Comparison of ENCODE assay signal across 10 cellular contexts in the genomic region with DNA sequence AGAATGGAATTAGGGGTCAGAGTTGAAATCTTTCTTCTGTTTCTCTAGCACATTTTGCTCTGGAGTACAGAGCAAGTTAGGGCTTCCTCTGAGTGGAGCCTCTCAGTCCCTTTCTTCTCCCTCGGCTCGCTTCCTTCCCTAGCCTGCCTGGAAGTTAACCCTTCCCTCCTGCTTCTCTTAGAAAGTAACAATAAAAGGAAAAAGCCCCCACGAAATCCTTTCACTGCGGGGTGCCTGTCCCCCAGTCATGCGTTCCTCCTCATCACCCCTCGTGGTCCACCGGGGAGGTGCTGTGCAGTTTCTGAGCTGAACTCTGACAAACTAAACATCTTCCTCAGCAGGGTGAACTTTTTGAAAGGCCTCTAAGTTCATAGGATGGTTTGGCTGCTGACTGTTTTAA. TPM values are rescaled to one million over a fixed set of nuclear protein-coding genes. Genes with fewer than 3 reads are reported as not detected.
DNase-seq lines count a peak whose midpoint lies in the region; ATAC-seq and TF ChIP-seq lines count a peak whose summit lies in the region.
"Had no signal": no experiment of that assay in that cellular context is flagged by ENCODE, and none has a peak within 500 bp of the region (broad histone marks: within the 10 kb centered on the region; RNA-seq: fewer than 3 reads in every experiment).

No MANE protein-coding gene starts in this region.

- peak overlapping the region in 8 of 10 donors; percentile 22 to 74 (median 56) for H3K27ac ChIP-seq in heart right ventricle
- no peak overlapping the region for H3K27ac ChIP-seq in vagina

- WGBS in heart right ventricle, 2 donors: 25 to 33% methylated on average over 7 of the region's 7 CpGs

- H3K4me1 Mint-ChIP-seq in mesothelial cell of epicardium: peaks cover 46% of the 10 kb centered on the region

- ATAC-seq in heart right ventricle: peak in 1 of 8 donors; percentile 15
- ATAC-seq in left cardiac atrium: no peak
- no peak for ATAC-seq in GM21381 (IDR thresholded peaks at IDR 0.05; ENCODE audit: unreplicated experiment)

- TF ChIP-seq CTCF in heart right ventricle (IDR thresholded peaks at IDR 0.05) (no peak), astrocyte of the cerebellum (IDR thresholded peaks at IDR 0.05; ENCODE audit: low read depth, low read length, missing control alignments) (no peak), mesothelial cell of epicardium (IDR thresholded peaks at IDR 0.05; ENCODE audit: unreplicated experiment) (no peak), vagina (IDR thresholded peaks at IDR 0.05) (no peak)

- H3K36me3 ChIP-seq in heart right ventricle (peaks cover 0 to 6% (median 0%) of the 10 kb centered on the region in 9 donors), vagina (no peaks in the 10 kb centered on the region)

- peaks cover 10% of the 10 kb centered on the region for H3K36me3 Mint-ChIP-seq in mesothelial cell of epicardium

- H3K27me3 ChIP-seq in heart right ventricle (peaks cover 0 to 42% (median 0%) of the 10 kb centered on the region in 7 donors), vagina (no peaks in the 10 kb centered on the region)

- peak overlapping the region; percentile 95 for H3K4me3 Mint-ChIP-seq in mesothelial cell of epicardium

- H3K9me3 ChIP-seq in heart right ventricle (no peaks in the 10 kb centered on the region), vagina (no peaks in the 10 kb centered on the region)

- H3K27ac Mint-ChIP-seq in mesothelial cell of epicardium: peak overlapping the region; percentile 85

- peak overlapping the region in 9 of 10 donors; percentile 56 to 81 (median 70) for H3K4me3 ChIP-seq in heart right ventricle
- H3K4me3 ChIP-seq in astrocyte of the cerebellum (ENCODE audit: low read depth, low read length): peak overlapping the region; percentile 55
- H3K4me3 ChIP-seq in vagina: peak overlapping the region; percentile 58 to 90

- DNase-seq in heart right ventricle (no peak), left cardiac atrium (no peak), astrocyte of the cerebellum (ENCODE audit: low read depth) (no peak), mesothelial cell of epicardium (ENCODE audit: low spot score in 2 of 2, unreplicated experiment in 2 of 2) (no peak), vagina (ENCODE audit: extremely low spot score in 2 of 2) (no peak), mesenteric fat pad (ENCODE audit: low spot score) (no peak), NCI-H345 (lab: John Stamatoyannopoulos, UW) (no peak)
- DNase-seq: activated CD4-positive, CD25-positive, alpha-beta regulatory T cell; stimulated activated CD4-positive, alpha-beta T cell treated with anti-CD3 and anti-CD28 coated beads, Interleukin-1b, Interleukin-23, amount 100 ng/mL, for 48 hours had no signal

- TF ChIP-seq POLR2A in vagina (IDR thresholded peaks at IDR 0.05): no peak

- intact Hi-C loops in heart right ventricle (cut with DNase I) (loop anchor here in 3 of 10 donors (5.0 to 10.0 kb wide), 3 partner anchors 43 to 98 kb away; no protein-coding TSS in a partner anchor), left cardiac atrium (cut with DNase I) (no loop called here), vagina (cut with DNase I) (no loop called here)

- no peaks in the 10 kb centered on the region for H3K9me3 Mint-ChIP-seq in mesothelial cell of epicardium

- H3K27me3 Mint-ChIP-seq in mesothelial cell of epicardium (ENCODE audit: low read depth): no peaks in the 10 kb centered on the region

- H3K4me1 ChIP-seq in heart right ventricle (peaks cover 0 to 52% (median 30%) of the 10 kb centered on the region in 9 donors), vagina (peaks cover 36% of the 10 kb centered on the region)

- in situ Hi-C loops in astrocyte of the cerebellum (cut with HindIII; ENCODE audit: low sequenced_read_pairs): no loop called here

RNA-seq across cellular contexts. Expression of gene IGFBP2, which starts 2.0 kb away (rescaled TPM):
- total RNA-seq in heart right ventricle (100 to 1,000 TPM in 6 of 10 donors, 10 to 100 TPM in 4; 26.0 to 361 (median 109) TPM), left cardiac atrium (100 to 1,000 TPM in 1 of 2 donors, 10 to 100 TPM in 1; 91.7 to 185 TPM), mesothelial cell of epicardium (376 to 409 TPM (median 381 TPM) in 3 replicates), vagina (82.7 TPM), mesenteric fat pad (59.9 TPM)
- polyA plus RNA-seq in heart right ventricle: 100 to 1,000 TPM in 1 of 2 donors, 10 to 100 TPM in 1; 75.4 to 171 TPM
